In the genomic region with DNA sequence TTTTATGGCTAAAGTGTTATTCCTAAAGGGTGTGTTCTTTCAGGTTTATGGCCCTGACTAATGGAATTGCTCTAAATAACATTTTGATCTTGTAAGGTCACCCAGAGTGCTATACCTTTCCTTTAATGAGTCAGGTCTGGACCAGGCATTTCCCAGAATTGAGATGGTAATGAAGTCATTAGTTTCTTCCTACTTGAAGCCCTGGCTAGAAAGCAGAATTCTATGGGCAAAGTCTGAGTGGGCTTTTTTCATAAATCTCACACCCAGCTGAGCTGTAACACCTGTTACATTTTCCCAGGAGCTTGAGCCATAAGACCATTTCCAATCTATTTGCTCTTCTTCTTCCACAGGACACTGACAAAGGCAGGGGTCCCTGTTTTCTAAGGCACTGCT, we compare ENCODE assay signal across 21 cellular contexts.
DNase-seq lines count a peak whose midpoint lies in the region; ATAC-seq lines count a peak whose summit lies in the region.
"Had no signal": no experiment of that assay in that cellular context is flagged by ENCODE, and none has a peak within 500 bp of the region (broad histone marks: within the 10 kb centered on the region; RNA-seq: fewer than 3 reads in every experiment).

No MANE protein-coding gene starts in this region.

- ATAC-seq in GM21423 (IDR thresholded peaks at IDR 0.05; ENCODE audit: unreplicated experiment) (no peak), GM18520 (IDR thresholded peaks at IDR 0.05; ENCODE audit: unreplicated experiment) (no peak)
- ATAC-seq: right cardiac atrium, T-cell had no signal

- H3K4me3 ChIP-seq in HUES48 (ENCODE audit: low read depth, low read length) (no peak overlapping the region; the same call in 1 of the 2 replicates), HAP-1 (no peak overlapping the region)
- H3K4me3 ChIP-seq: esophagus squamous epithelium had no signal

- peak; percentile 56 for DNase-seq in DMS 273 (lab: John Stamatoyannopoulos, UW; ENCODE audit: unreplicated experiment)
- DNase-seq in SW480 (ENCODE audit: low spot score), result peak; percentile 21
- peak; percentile 31 for DNase-seq in iPS-NIHi7 (ENCODE audit: extremely low spot score)
- DNase-seq in HAP-1 (ENCODE audit: low spot score in 2 of 2), result no peak
- DNase-seq in NCI-H510A (lab: John Stamatoyannopoulos, UW), result no peak
- DNase-seq: activated CD4-positive, alpha-beta memory T cell treated with anti-CD3 and anti-CD28 coated beads for 36 hours; activated gamma-delta T cell treated with Interleukin-2 at 50 U/mL for 16 hours; activated T-cell treated with anti-CD3 and anti-CD28 coated beads for 4 hours; esophagus squamous epithelium; glutamatergic neuron; HFFc6; NCI-H187; NCI-H510A treated with DMSO at 0.1 percent for 48 hours; nucleus accumbens; right cardiac atrium; SHP77; stimulated activated CD4-positive, alpha-beta T cell treated with anti-CD3 and anti-CD28 coated beads, Interleukin-15, amount 100 ng/mL, for 24 hours; T-cell had no signal

- H3K9me3 ChIP-seq in HUES48 (ENCODE audit: control insufficient read depth, insufficient read depth, low read length) (no peaks in the 10 kb centered on the region), HAP-1 (no peaks in the 10 kb centered on the region)
- H3K9me3 ChIP-seq: esophagus squamous epithelium had no signal

- H3K36me3 ChIP-seq in HUES48 (ENCODE audit: control insufficient read depth, insufficient read depth, low read length), result no peaks in the 10 kb centered on the region
- no peaks in the 10 kb centered on the region for H3K36me3 ChIP-seq in HAP-1 (replicated peaks)
- H3K36me3 ChIP-seq: esophagus squamous epithelium had no signal

- in situ Hi-C loops in HAP-1 (cut with MboI; ENCODE audit: low sequenced_read_pairs), result no loop called here

- H3K27me3 ChIP-seq in HUES48 (ENCODE audit: control insufficient read depth, insufficient read depth, low read length) (no peaks in the 10 kb centered on the region), HAP-1 (ENCODE audit: low read depth) (no peaks in the 10 kb centered on the region)
- H3K27me3 ChIP-seq: esophagus squamous epithelium had no signal

- H3K27ac ChIP-seq in HUES48 (ENCODE audit: low read depth, low read length), result peak overlapping the region; percentile 87
- H3K27ac ChIP-seq: esophagus squamous epithelium had no signal

- peaks cover 45% of the 10 kb centered on the region for H3K4me1 ChIP-seq in HUES48 (ENCODE audit: control insufficient read depth, insufficient read depth, low read length)
- H3K4me1 ChIP-seq in HAP-1, result no peaks in the 10 kb centered on the region

- H3K9ac ChIP-seq in HUES48 (ENCODE audit: low read depth, low read length), result no peak overlapping the region

Comparison
In these comparisons a context has a peak if more than half of its experiments do, and no peak if none do; other contexts are left out.
1. DNase-seq: peak in DMS 273 (single experiment), SW480 (single experiment) and iPS-NIHi7 (single experiment); none in HAP-1 (0 of 2) and NCI-H510A (single experiment).